In genomic region chr4:166658585-166658984, GRCh38 we compare ENCODE assay signal across 27 cellular contexts.
DNase-seq lines count a peak whose midpoint lies in the region; ATAC-seq and TF ChIP-seq lines count a peak whose summit lies in the region.
"Had no signal": no experiment of that assay in that cellular context is flagged by ENCODE, and none has a peak within 500 bp of the region (broad histone marks: within the 10 kb centered on the region; RNA-seq: fewer than 3 reads in every experiment).

No MANE protein-coding gene starts in this region.

- no peaks in the 10 kb centered on the region for H3K23me2 ChIP-seq in H9 (ENCODE audit: insufficient read length, low read depth, low read length, poor library complexity, severe bottlenecking)

- ATAC-seq in GM18867 (IDR thresholded peaks at IDR 0.05; ENCODE audit: unreplicated experiment), result peak; percentile 34
- ATAC-seq in GM21576 (IDR thresholded peaks at IDR 0.05; ENCODE audit: unreplicated experiment), result peak; percentile 40
- peak; percentile 45 for ATAC-seq in HG03064 (IDR thresholded peaks at IDR 0.05; ENCODE audit: low read depth, unreplicated experiment)
- ATAC-seq: HepG2; pancreas; PC-3; right lobe of liver; stimulated activated effector memory CD8-positive, alpha-beta T cell treated with anti-CD3 and anti-CD28 coated beads, Interleukin-12 subunit alpha, Interleukin-12 subunit beta, amount 100 ng/mL, for 72 hours had no signal

- H3K4me2 ChIP-seq in SU-DHL-6 (ENCODE audit: low read depth, low read length, poor library complexity, severe bottlenecking) (peak overlapping the region; percentile 49), H9 (ENCODE audit: insufficient read depth, insufficient read length, low read length) (no peak overlapping the region)

- H3K4me1 Mint-ChIP-seq in H9, result peaks cover 9 to 14% of the 10 kb centered on the region in 2 experiments
- H3K4me1 Mint-ChIP-seq: CD4-positive, CD25-positive, alpha-beta regulatory T cell; naive B cell; stimulated activated effector memory CD8-positive, alpha-beta T cell treated with anti-CD3 and anti-CD28 coated beads, Interleukin-12 subunit alpha, Interleukin-12 subunit beta, amount 100 ng/mL, for 72 hours had no signal

- H3F3A ChIP-seq in SU-DHL-6 (ENCODE audit: insufficient read depth), result peaks cover 26% of the 10 kb centered on the region

- H3K56ac ChIP-seq in H9 (ENCODE audit: insufficient read length, low read depth, low read length), result no peak overlapping the region

- H3K79me1 ChIP-seq in H9 (ENCODE audit: insufficient read depth, low read depth, low read length, poor library complexity, severe bottlenecking), result no peaks in the 10 kb centered on the region

- no peaks in the 10 kb centered on the region for H3K27me3 Mint-ChIP-seq in H9 (ENCODE audit: low read depth)
- H3K27me3 Mint-ChIP-seq: CD4-positive, CD25-positive, alpha-beta regulatory T cell; naive B cell had no signal

- peak overlapping the region; percentile 5 for H3K4me3 ChIP-seq in SU-DHL-6 (ENCODE audit: insufficient read depth, low read length, poor library complexity, severe bottlenecking)
- H3K4me3 ChIP-seq: pancreas, right lobe of liver, testis had no signal

- TF ChIP-seq CTCF in SU-DHL-6 (IDR thresholded peaks at IDR 0.05; ENCODE audit: insufficient read depth, low read length, poor library complexity, severe bottlenecking), result no peak
- TF ChIP-seq CTCF in H9 (conservative IDR thresholded peaks at IDR 0.05), result no peak

- no peak overlapping the region for H3K27ac Mint-ChIP-seq in H9
- H3K27ac Mint-ChIP-seq: CD4-positive, CD25-positive, alpha-beta regulatory T cell; stimulated activated effector memory CD8-positive, alpha-beta T cell treated with anti-CD3 and anti-CD28 coated beads, Interleukin-12 subunit alpha, Interleukin-12 subunit beta, amount 100 ng/mL, for 72 hours had no signal

- H3T11ph ChIP-seq in H9 (ENCODE audit: low read length), result no peak overlapping the region

- no peak overlapping the region for H3K23ac ChIP-seq in H9 (ENCODE audit: insufficient read length, low read depth, low read length)

- no peak overlapping the region for H2BK5ac ChIP-seq in H9 (ENCODE audit: insufficient read length, low read length)

- H3K36me3 Mint-ChIP-seq in H9 (ENCODE audit: insufficient read depth in 1 of 3, low read depth in 3 of 3), result no peaks in the 10 kb centered on the region
- H3K36me3 Mint-ChIP-seq: CD4-positive, CD25-positive, alpha-beta regulatory T cell; naive B cell; stimulated activated effector memory CD8-positive, alpha-beta T cell treated with anti-CD3 and anti-CD28 coated beads, Interleukin-12 subunit alpha, Interleukin-12 subunit beta, amount 100 ng/mL, for 72 hours had no signal

- H3K9me3 Mint-ChIP-seq in H9, result no peaks in the 10 kb centered on the region
- H3K9me3 Mint-ChIP-seq: naive B cell had no signal

- H4K20me1 ChIP-seq in SU-DHL-6 (ENCODE audit: low read depth, low read length) (no peaks in the 10 kb centered on the region), H9 (ENCODE audit: control insufficient read depth, insufficient read depth, insufficient read length) (no peaks in the 10 kb centered on the region)

- in situ Hi-C loops in KBM-7 (cut with MboI; ENCODE audit: low pct_unique_long_range_greater_than_20kb, low sequenced_read_pairs), result no loop called here

- no peaks in the 10 kb centered on the region for H3K9me3 ChIP-seq in SU-DHL-6 (ENCODE audit: insufficient read depth, low read length)
- H3K9me3 ChIP-seq in H9 (ENCODE audit: control insufficient read depth, low read depth, low read length), result no peaks in the 10 kb centered on the region
- H3K9me3 ChIP-seq: pancreas, right lobe of liver, testis had no signal

- no peak overlapping the region for H3K18ac ChIP-seq in H9 (ENCODE audit: insufficient read length, low read depth, low read length)

- H3K4me1 ChIP-seq in H9 (ENCODE audit: insufficient read depth, low read length), result no peaks in the 10 kb centered on the region
- H3K4me1 ChIP-seq: pancreas, right lobe of liver, testis had no signal

- H3K4ac ChIP-seq in H9 (ENCODE audit: low read depth, low read length), result no peak overlapping the region

- DNase-seq in midbrain (lab: John Stamatoyannopoulos, UW), result no peak
- DNase-seq in KBM-7, result no peak
- no peak for DNase-seq in H9
- DNase-seq: activated CD4-positive, alpha-beta T cell treated with anti-CD3 and anti-CD28 coated beads, Interleukin-2, amount 50 U/mL, for 1 hour; activated CD8-positive, alpha-beta memory T cell treated with anti-CD3 and anti-CD28 coated beads, Interleukin-2, amount 50 U/mL, for 4 hours; activated effector memory CD4-positive, alpha-beta T cell treated with Interleukin-2 at 50 U/mL for 16 hours; CD4-positive, CD25-positive, alpha-beta regulatory T cell; erythroblast; foreskin melanocyte; GDM1; GOT3; kidney glomerular epithelial cell; naive B cell; NCI-H1417; NCI-H748 treated with DMSO at 0.1 percent for 48 hours; pancreas; PC-3; right lobe of liver; SHP77 treated with DMSO at 0.1 percent for 48 hours; T-helper 1 cell; testis had no signal

- no peak overlapping the region for H4K91ac ChIP-seq in H9 (ENCODE audit: insufficient read length, low read depth, low read length)

- no peak overlapping the region for H2BK120ac ChIP-seq in H9 (ENCODE audit: low read depth, low read length, poor library complexity, severe bottlenecking)

- no peak overlapping the region for H3K4me3 Mint-ChIP-seq in H9
- H3K4me3 Mint-ChIP-seq: CD4-positive, CD25-positive, alpha-beta regulatory T cell; naive B cell; stimulated activated effector memory CD8-positive, alpha-beta T cell treated with anti-CD3 and anti-CD28 coated beads, Interleukin-12 subunit alpha, Interleukin-12 subunit beta, amount 100 ng/mL, for 72 hours had no signal

- WGBS in H9 (ENCODE audit: extremely low coverage, insufficient read length, low lambda C conversion rate), result no CpG with 5 or more reads among the region's 1 CpG

- H2AK5ac ChIP-seq in H9 (ENCODE audit: insufficient read length, low read length), result no peak overlapping the region

- H2AFZ ChIP-seq in SU-DHL-6 (ENCODE audit: low read depth, low read length, severe bottlenecking), result peak overlapping the region; percentile 63
- H2AFZ ChIP-seq in H9 (ENCODE audit: low read length), result no peak overlapping the region

- H4K8ac ChIP-seq in H9 (replicated peaks; ENCODE audit: insufficient read length, low read depth, low read length), result no peak overlapping the region

- H3K36me3 ChIP-seq in SU-DHL-6 (ENCODE audit: low read length), result no peaks in the 10 kb centered on the region
- H3K36me3 ChIP-seq: pancreas, right lobe of liver had no signal

- H2BK20ac ChIP-seq in H9 (ENCODE audit: low read depth, low read length, poor library complexity, severe bottlenecking), result no peak overlapping the region

- no peak overlapping the region for H3K14ac ChIP-seq in H9 (ENCODE audit: insufficient read depth, low read length)

- H3K79me2 ChIP-seq in SU-DHL-6 (ENCODE audit: insufficient read depth, low read length) (no peaks in the 10 kb centered on the region), H9 (ENCODE audit: insufficient read depth, low read length) (no peaks in the 10 kb centered on the region)

- H3K27ac ChIP-seq in SU-DHL-6 (ENCODE audit: low read depth, low read length) (peak overlapping the region; percentile 40; the same call in 1 of the 2 replicates), H9 (ENCODE audit: insufficient read length, low read depth, low read length) (no peak overlapping the region)
- H3K27ac ChIP-seq: pancreas, right lobe of liver, testis had no signal

- H2BK15ac ChIP-seq in H9 (ENCODE audit: low read depth, low read length), result no peak overlapping the region

- no peaks in the 10 kb centered on the region for H3K9me2 ChIP-seq in SU-DHL-6 (replicated peaks; ENCODE audit: insufficient read depth, low read length)

- H2BK12ac ChIP-seq in H9 (ENCODE audit: insufficient read length, low read depth, low read length), result no peak overlapping the region

- H3K9ac ChIP-seq in SU-DHL-6 (ENCODE audit: low read length), result peak overlapping the region; percentile 3; the same call in 1 of the 2 replicates
- no peak overlapping the region for H3K9ac ChIP-seq in H9 (ENCODE audit: extremely low read depth, insufficient read length, low read length)

- no peaks in the 10 kb centered on the region for H3K27me3 ChIP-seq in SU-DHL-6 (ENCODE audit: low read length)
- no peaks in the 10 kb centered on the region for H3K27me3 ChIP-seq in H9 (ENCODE audit: insufficient read depth, low read length)
- H3K27me3 ChIP-seq: pancreas, right lobe of liver, testis had no signal

- H4K5ac ChIP-seq in H9 (ENCODE audit: insufficient read length, low read depth, low read length), result no peak overlapping the region
